In the genomic region with DNA sequence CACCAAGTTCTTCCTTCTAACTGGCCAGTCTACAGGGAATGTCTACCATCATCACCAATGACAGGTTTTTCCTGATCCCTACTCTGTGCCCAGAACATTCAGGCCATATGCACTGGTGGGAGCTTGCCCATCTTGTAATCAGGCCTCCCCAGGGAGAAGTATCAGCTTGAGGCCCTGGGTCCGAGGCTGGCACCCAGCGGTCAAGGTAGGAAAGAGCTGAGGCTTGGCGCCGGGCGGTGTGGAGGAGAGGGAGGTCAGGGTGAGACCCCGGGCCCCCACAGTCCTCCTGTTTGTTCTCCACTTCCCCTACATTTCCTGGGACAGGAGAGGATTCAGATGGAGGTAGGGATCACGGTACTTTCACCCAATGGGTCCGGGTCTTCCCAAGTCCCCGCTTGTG, we compare ENCODE assay signal across 8 cellular contexts. TPM values are rescaled to one million over a fixed set of nuclear protein-coding genes. Genes with fewer than 3 reads are reported as not detected.
DNase-seq lines count a peak whose midpoint lies in the region; ATAC-seq and TF ChIP-seq lines count a peak whose summit lies in the region.

No MANE protein-coding gene starts in this region.

- no peak overlapping the region for H3K27ac Mint-ChIP-seq in neural crest cell (ENCODE audit: unreplicated experiment)

- peak overlapping the region; percentile 55; the same call in 1 of the 2 replicates for H2AFZ ChIP-seq in KMS-11 (ENCODE audit: low read depth)

- H3K9ac ChIP-seq in KMS-11 = no peak overlapping the region

- H3K79me2 ChIP-seq in KMS-11 (ENCODE audit: insufficient read depth, low read depth) = no peaks in the 10 kb centered on the region

- TF ChIP-seq CTCF in KMS-11 (conservative IDR thresholded peaks at IDR 0.05; ENCODE audit: low read depth, low read length) (no peak), neural crest cell (conservative IDR thresholded peaks at IDR 0.05) (no peak), mucosa of descending colon (IDR thresholded peaks at IDR 0.05) (no peak), left lung (IDR thresholded peaks at IDR 0.05) (no peak)

- H3K36me3 ChIP-seq in KMS-11 (ENCODE audit: insufficient read depth) (no peaks in the 10 kb centered on the region), mucosa of descending colon (ENCODE audit: low read depth) (no peaks in the 10 kb centered on the region), left lung (peaks cover 0 to 10% of the 10 kb centered on the region in 2 donors)

- H3K4me1 Mint-ChIP-seq in neural crest cell = peaks cover 25% of the 10 kb centered on the region

- peak; percentile 5 for DNase-seq in AG20443 (ENCODE audit: low spot score)
- no peak for DNase-seq in neural crest cell (ENCODE audit: low read depth, low spot score)
- no peak for DNase-seq in mucosa of descending colon
- DNase-seq in germinal center (ENCODE audit: low spot score) = no peak
- no peak for DNase-seq in left lung

- H3K4me3 ChIP-seq in KMS-11 (IDR thresholded peaks at IDR 0.05; ENCODE audit: insufficient read depth, low read depth, low read length) (no peak overlapping the region), mucosa of descending colon (no peak overlapping the region), left lung (peak overlapping the region in 1 of 2 donors; percentile 19)

- peak overlapping the region; percentile 34 for H3K4me3 Mint-ChIP-seq in neural crest cell

- no peaks in the 10 kb centered on the region for H4K20me1 ChIP-seq in KMS-11 (ENCODE audit: insufficient read depth)

- H3K27me3 ChIP-seq in KMS-11 (ENCODE audit: insufficient read depth, low read depth) (no peaks in the 10 kb centered on the region), left lung (no peaks in the 10 kb centered on the region)

- no peaks in the 10 kb centered on the region for H3K9me3 ChIP-seq in mucosa of descending colon
- H3K9me3 ChIP-seq in left lung = no peaks in the 10 kb centered on the region

- H3K4me1 ChIP-seq in KMS-11 (ENCODE audit: low read depth, poor library complexity, severe bottlenecking) = peaks cover 3% of the 10 kb centered on the region
- peaks cover 11% of the 10 kb centered on the region for H3K4me1 ChIP-seq in mucosa of descending colon (ENCODE audit: low read depth)
- H3K4me1 ChIP-seq in left lung = peaks cover 1 to 28% of the 10 kb centered on the region in 2 donors

- peak overlapping the region; percentile 61; the same call in 1 of the 2 replicates for H3K4me2 ChIP-seq in KMS-11

- no peaks in the 10 kb centered on the region for H3K27me3 Mint-ChIP-seq in neural crest cell (ENCODE audit: low read depth)

- H3K27ac ChIP-seq in KMS-11 = no peak overlapping the region
- H3K27ac ChIP-seq in left lung = peak overlapping the region in 1 of 2 donors; percentile 36

- peak; percentile 10 for ATAC-seq in esophagus mucosa
- no peak for ATAC-seq in mucosa of descending colon
- no peak for ATAC-seq in GM18867 (IDR thresholded peaks at IDR 0.05; ENCODE audit: unreplicated experiment)
- ATAC-seq in left lung = no peak

- intact Hi-C loops in mucosa of descending colon (cut with DNase I, micrococcal nuclease) (loop anchor here (5.0 kb wide), 1 partner anchor 66 kb away; no protein-coding TSS in a partner anchor), left lung (cut with DNase I) (loop anchor here in 1 of 2 donors (5.0 kb wide), 1 partner anchor 61 kb away; no protein-coding TSS in a partner anchor)

- H3K36me3 Mint-ChIP-seq in neural crest cell (ENCODE audit: low read depth) = no peaks in the 10 kb centered on the region

- H3K9me3 Mint-ChIP-seq in neural crest cell = no peaks in the 10 kb centered on the region

RNA-seq across cellular contexts. Expression of gene TSKU, which starts 15.5 kb away (rescaled TPM):
- 50.7 TPM for total RNA-seq in esophagus mucosa
- 27.5 and 28.3 TPM in 2 replicates for total RNA-seq in neural crest cell
- 10 to 100 TPM; 21.5 to 42.9 (median 41.8) TPM for total RNA-seq in mucosa of descending colon
- total RNA-seq in left lung = 10 to 100 TPM; 12.7 to 15.4 TPM
